Comparison of ENCODE assay signal across 1 cellular context in genomic region chr17:81960130-81960958, GRCh38.
A peak's percentile ranks its signal among the peaks of the same experiment; 100 is the strongest.
TF ChIP-seq lines count a peak whose summit lies in the region.

No MANE protein-coding gene starts in this region.

TF ChIP-seq in HepG2, 621 proteins besides CTCF, POLR2A, EP300 and RAD21 (continued from another document and continues in another):
- TF ChIP-seq MED8 (CRISPR knock-in tag; IDR thresholded peaks at IDR 0.05; ENCODE audit: insufficient replicate concordance) (peak; percentile 75), ZNF367 (CRISPR knock-in tag; IDR thresholded peaks at IDR 0.05; ENCODE audit: borderline replicate concordance) (peak; percentile 52; the same call in 1 of the 2 replicates), YEATS2 (CRISPR knock-in tag; IDR thresholded peaks at IDR 0.05; ENCODE audit: borderline replicate concordance) (no peak), DMAP1 (CRISPR knock-in tag; IDR thresholded peaks at IDR 0.05) (no peak), RBAK (CRISPR knock-in tag; IDR thresholded peaks at IDR 0.05) (no peak), ARNT (IDR thresholded peaks at IDR 0.05) (no peak), ZNF224 (CRISPR knock-in tag; IDR thresholded peaks at IDR 0.05) (0 out of 2 replicates have a peak, but pooled peaks have one; percentile 56), ZNF790 (CRISPR knock-in tag; IDR thresholded peaks at IDR 0.05; ENCODE audit: borderline replicate concordance) (no peak; the same call in 1 of the 2 replicates), CBX1 (IDR thresholded peaks at IDR 0.05; ENCODE audit: low read depth) (no peak), ZNF234 (CRISPR knock-in tag; conservative IDR thresholded peaks at IDR 0.05) (peak; percentile 77; the same call in 1 of the 2 replicates), PPARG (CRISPR knock-in tag; conservative IDR thresholded peaks at IDR 0.05) (no peak), KAT7 (CRISPR knock-in tag; IDR thresholded peaks at IDR 0.05; ENCODE audit: borderline replicate concordance) (peak; percentile 45; the same call in 1 of the 2 replicates), ZBTB42 (CRISPR knock-in tag; IDR thresholded peaks at IDR 0.05) (no peak), SMARCC2 (IDR thresholded peaks at IDR 0.05) (no peak), PRDM10 (CRISPR knock-in tag; IDR thresholded peaks at IDR 0.05; ENCODE audit: low read depth) (no peak), NFE2 (CRISPR knock-in tag; IDR thresholded peaks at IDR 0.05) (no peak), SIX1 (CRISPR knock-in tag; IDR thresholded peaks at IDR 0.05; ENCODE audit: borderline replicate concordance) (no peak), ZFP36L2 (CRISPR knock-in tag; IDR thresholded peaks at IDR 0.05) (no peak), GRHL1 (CRISPR knock-in tag; conservative IDR thresholded peaks at IDR 0.05) (no peak), FOXO1 (CRISPR knock-in tag; IDR thresholded peaks at IDR 0.05) (peak; percentile 1; the same call in 1 of the 2 replicates), AKNA (CRISPR knock-in tag; IDR thresholded peaks at IDR 0.05; ENCODE audit: borderline replicate concordance) (no peak), BRF2 (CRISPR knock-in tag; IDR thresholded peaks at IDR 0.05) (no peak), ZNF550 (CRISPR knock-in tag; IDR thresholded peaks at IDR 0.05; ENCODE audit: borderline replicate concordance) (no peak), ZNF879 (CRISPR knock-in tag; IDR thresholded peaks at IDR 0.05) (peak; percentile 50; the same call in 1 of the 2 replicates), ZSCAN30 (CRISPR knock-in tag; IDR thresholded peaks at IDR 0.05) (no peak), ZSCAN22 (CRISPR knock-in tag; IDR thresholded peaks at IDR 0.05) (no peak), ZNF773 (CRISPR knock-in tag; IDR thresholded peaks at IDR 0.05; ENCODE audit: borderline replicate concordance) (no peak), TBL1XR1 (IDR thresholded peaks at IDR 0.05; ENCODE audit: borderline replicate concordance, low read length, partially characterized antibody) (no peak), SATB2 (CRISPR knock-in tag; IDR thresholded peaks at IDR 0.05) (no peak), ARHGAP35 (CRISPR knock-in tag; IDR thresholded peaks at IDR 0.05; ENCODE audit: borderline replicate concordance) (peak; percentile 58; the same call in 1 of the 2 replicates)
- TF ChIP-seq, protein P1, sequence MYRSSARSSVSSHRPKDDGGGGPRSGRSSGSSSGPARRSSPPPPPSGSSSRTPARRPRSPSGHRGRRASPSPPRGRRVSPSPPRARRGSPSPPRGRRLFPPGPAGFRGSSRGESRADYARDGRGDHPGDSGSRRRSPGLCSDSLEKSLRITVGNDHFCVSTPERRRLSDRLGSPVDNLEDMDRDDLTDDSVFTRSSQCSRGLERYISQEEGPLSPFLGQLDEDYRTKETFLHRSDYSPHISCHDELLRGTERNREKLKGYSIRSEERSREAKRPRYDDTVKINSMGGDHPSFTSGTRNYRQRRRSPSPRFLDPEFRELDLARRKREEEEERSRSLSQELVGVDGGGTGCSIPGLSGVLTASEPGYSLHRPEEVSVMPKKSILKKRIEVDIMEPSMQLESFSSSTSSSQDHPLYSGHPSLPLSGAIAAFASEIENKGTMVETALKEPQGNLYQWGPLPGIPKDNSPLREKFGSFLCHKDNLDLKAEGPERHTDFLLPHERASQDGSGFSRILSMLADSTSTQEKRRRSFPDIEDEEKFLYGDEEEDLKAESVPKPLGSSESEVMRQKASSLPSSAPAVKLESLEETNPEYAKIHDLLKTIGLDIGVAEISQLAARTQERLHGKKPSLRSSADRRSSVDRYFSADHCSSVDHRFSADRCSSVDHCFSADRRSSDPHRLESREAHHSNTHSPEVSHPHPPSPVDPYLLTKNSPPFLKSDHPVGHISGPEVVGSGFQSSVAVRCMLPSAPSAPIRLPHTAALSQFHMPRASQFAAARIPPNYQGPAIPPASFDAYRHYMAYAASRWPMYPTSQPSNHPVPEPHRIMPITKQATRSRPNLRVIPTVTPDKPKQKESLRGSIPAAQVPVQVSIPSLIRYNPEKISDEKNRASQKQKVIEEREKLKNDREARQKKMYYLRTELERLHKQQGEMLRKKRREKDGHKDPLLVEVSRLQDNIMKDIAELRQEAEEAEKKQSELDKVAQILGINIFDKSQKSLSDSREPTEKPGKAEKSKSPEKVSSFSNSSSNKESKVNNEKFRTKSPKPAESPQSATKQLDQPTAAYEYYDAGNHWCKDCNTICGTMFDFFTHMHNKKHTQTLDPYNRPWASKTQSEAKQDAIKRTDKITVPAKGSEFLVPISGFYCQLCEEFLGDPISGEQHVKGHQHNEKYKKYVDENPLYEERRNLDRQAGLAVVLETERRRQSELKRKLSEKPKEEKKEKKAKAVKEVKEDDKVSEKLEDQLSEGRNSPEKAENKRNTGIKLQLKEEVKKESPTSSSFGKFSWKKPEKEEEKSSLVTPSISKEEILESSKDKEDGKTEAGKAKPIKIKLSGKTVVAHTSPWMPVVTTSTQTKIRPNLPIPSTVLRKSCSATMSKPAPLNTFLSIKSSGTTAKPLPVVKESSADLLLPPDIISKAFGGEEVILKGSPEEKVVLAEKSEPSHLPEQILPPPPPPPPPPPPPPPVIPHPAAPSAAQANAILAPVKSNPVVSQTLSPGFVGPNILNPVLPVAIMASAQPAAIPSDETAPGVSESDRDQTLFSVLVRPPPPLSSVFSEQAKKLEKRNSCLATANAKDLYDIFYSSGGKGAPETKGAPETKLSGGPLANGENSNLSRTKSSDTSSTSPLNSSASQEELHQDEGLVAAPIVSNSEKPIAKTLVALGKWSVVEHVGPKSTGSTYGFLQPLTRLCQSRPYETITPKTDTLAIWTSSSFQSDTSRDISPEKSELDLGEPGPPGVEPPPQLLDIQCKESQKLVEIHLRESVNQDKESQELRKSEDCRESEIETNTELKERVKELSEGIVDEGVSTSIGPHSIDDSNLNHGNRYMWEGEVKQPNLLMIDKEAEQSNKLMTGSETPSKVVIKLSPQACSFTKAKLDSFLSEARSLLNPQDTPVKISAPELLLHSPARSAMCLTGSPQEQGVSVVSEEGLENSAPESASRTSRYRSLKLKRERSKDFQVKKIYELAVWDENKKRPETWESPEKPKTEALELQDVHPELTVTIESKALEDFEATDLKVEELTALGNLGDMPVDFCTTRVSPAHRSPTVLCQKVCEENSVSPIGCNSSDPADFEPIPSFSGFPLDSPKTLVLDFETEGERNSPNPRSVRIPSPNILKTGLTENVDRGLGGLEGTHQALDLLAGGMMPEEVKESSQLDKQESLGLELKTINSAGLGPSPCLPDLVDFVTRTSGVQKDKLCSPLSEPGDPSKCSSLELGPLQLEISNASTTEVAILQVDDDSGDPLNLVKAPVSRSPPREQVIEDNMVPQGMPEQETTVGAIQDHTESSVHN (CRISPR knock-in tag; IDR thresholded peaks at IDR 0.05), result peak; percentile 78; the same call in 1 of the 2 replicates
- TF ChIP-seq, protein P2, sequence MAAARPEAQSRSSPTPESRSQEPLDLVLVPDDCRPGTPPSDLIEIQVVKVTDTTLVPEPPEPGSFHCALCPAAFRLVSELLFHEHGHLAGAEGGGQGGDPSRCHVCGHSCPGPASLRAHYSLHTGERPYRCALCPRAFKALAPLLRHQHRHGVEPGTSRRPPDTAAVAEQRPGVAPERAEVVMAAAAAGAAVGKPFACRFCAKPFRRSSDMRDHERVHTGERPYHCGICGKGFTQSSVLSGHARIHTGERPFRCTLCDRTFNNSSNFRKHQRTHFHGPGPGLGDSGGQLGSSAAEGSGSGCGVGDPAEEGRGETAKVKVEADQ (CRISPR knock-in tag; IDR thresholded peaks at IDR 0.05; ENCODE audit: borderline replicate concordance), result no peak; the same call in 1 of the 2 replicates
- TF ChIP-seq, protein P3, sequence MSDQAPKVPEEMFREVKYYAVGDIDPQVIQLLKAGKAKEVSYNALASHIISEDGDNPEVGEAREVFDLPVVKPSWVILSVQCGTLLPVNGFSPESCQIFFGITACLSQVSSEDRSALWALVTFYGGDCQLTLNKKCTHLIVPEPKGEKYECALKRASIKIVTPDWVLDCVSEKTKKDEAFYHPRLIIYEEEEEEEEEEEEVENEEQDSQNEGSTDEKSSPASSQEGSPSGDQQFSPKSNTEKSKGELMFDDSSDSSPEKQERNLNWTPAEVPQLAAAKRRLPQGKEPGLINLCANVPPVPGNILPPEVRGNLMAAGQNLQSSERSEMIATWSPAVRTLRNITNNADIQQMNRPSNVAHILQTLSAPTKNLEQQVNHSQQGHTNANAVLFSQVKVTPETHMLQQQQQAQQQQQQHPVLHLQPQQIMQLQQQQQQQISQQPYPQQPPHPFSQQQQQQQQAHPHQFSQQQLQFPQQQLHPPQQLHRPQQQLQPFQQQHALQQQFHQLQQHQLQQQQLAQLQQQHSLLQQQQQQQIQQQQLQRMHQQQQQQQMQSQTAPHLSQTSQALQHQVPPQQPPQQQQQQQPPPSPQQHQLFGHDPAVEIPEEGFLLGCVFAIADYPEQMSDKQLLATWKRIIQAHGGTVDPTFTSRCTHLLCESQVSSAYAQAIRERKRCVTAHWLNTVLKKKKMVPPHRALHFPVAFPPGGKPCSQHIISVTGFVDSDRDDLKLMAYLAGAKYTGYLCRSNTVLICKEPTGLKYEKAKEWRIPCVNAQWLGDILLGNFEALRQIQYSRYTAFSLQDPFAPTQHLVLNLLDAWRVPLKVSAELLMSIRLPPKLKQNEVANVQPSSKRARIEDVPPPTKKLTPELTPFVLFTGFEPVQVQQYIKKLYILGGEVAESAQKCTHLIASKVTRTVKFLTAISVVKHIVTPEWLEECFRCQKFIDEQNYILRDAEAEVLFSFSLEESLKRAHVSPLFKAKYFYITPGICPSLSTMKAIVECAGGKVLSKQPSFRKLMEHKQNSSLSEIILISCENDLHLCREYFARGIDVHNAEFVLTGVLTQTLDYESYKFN (CRISPR knock-in tag; conservative IDR thresholded peaks at IDR 0.05), result no peak; the same call in 1 of the 2 replicates
